ENCODE assay signal across 18 cellular contexts in genomic region chr6:71222676-71223075, GRCh38.
DNase-seq lines count a peak whose midpoint lies in the region; ATAC-seq, FAIRE-seq and TF ChIP-seq lines count a peak whose summit lies in the region.
"Had no signal": no experiment of that assay in that cellular context is flagged by ENCODE, and none has a peak within 500 bp of the region (broad histone marks: within the 10 kb centered on the region; RNA-seq: fewer than 3 reads in every experiment).

No MANE protein-coding gene starts in this region.

- H3K9me2 ChIP-seq in Loucy (replicated peaks; ENCODE audit: low read depth, low read length): no peaks in the 10 kb centered on the region
- H3K9me2 ChIP-seq in PC-3 (replicated peaks; ENCODE audit: low read length): no peaks in the 10 kb centered on the region

- 83 to 88% methylated on average over 4 of the region's 4 CpGs for WGBS in heart right ventricle, 2 donors

- intact Hi-C loops in PC-3 (cut with micrococcal nuclease): no loop called here
- intact Hi-C loops in colonic mucosa (cut with DNase I): no loop called here
- intact Hi-C loops in heart right ventricle (cut with DNase I): no loop called here

- POLR2A ChIA-PET in PC-3 (lab: Charles Lee; ENCODE audit: unreplicated experiment): no interaction called here

- BruUV-seq in PC-3 (replicated peaks; lab: Mats Ljungman, UMichigan): no TSS peak

- TF ChIP-seq CTCF in Loucy (conservative IDR thresholded peaks at IDR 0.05; ENCODE audit: low read length): no peak
- no peak for TF ChIP-seq CTCF in PC-3 (conservative IDR thresholded peaks at IDR 0.05; ENCODE audit: low read depth, low read length)
- no peak for TF ChIP-seq CTCF in bronchial epithelial cell (IDR thresholded peaks at IDR 0.05; ENCODE audit: insufficient read depth, low read length, severe bottlenecking)
- TF ChIP-seq CTCF in colonic mucosa (IDR thresholded peaks at IDR 0.05): no peak
- no peak for TF ChIP-seq CTCF in heart right ventricle (IDR thresholded peaks at IDR 0.05)

- H3K4me3 ChIP-seq in Loucy (ENCODE audit: low read length, poor library complexity, severe bottlenecking): peak overlapping the region; percentile 12
- no peak overlapping the region for H3K4me3 ChIP-seq in PC-3 (ENCODE audit: low read length)
- no peak overlapping the region for H3K4me3 ChIP-seq in bronchial epithelial cell (ENCODE audit: low read depth, low read length)
- H3K4me3 ChIP-seq in colonic mucosa: no peak overlapping the region
- no peak overlapping the region for H3K4me3 ChIP-seq in heart right ventricle

- H3K79me2 ChIP-seq in Loucy (ENCODE audit: insufficient read depth, low read length) (no peaks in the 10 kb centered on the region), PC-3 (ENCODE audit: low read length) (no peaks in the 10 kb centered on the region)

- H3K36me3 ChIP-seq in Loucy (ENCODE audit: insufficient read depth, low read length): no peaks in the 10 kb centered on the region
- H3K36me3 ChIP-seq in PC-3 (ENCODE audit: low read depth, low read length): no peaks in the 10 kb centered on the region
- no peaks in the 10 kb centered on the region for H3K36me3 ChIP-seq in bronchial epithelial cell (ENCODE audit: control insufficient read depth, insufficient read depth, low read length)
- no peaks in the 10 kb centered on the region for H3K36me3 ChIP-seq in colonic mucosa
- H3K36me3 ChIP-seq in heart right ventricle: no peaks in the 10 kb centered on the region
- H3K36me3 ChIP-seq: BE2C had no signal

- H2AFZ ChIP-seq in Loucy (ENCODE audit: low read length) (0 out of 2 replicates have a peak overlapping the region, but pooled peaks have one; percentile 28), PC-3 (ENCODE audit: low read length) (no peak overlapping the region)

- FAIRE-seq in bronchial epithelial cell (lab: Jason Lieb, UNC): no peak
- FAIRE-seq: A204.1, D721Med, H1 had no signal

- DNase-seq in PC-3 (peak; percentile 52), bronchial epithelial cell (ENCODE audit: low read depth) (peak; percentile 12), hepatic stellate cell (ENCODE audit: low spot score) (no peak), colonic mucosa (no peak), heart right ventricle (no peak)
- DNase-seq: ACHN; BE2C; C1 segment of cervical spinal cord; Caco-2; CD4-positive, CD25-positive, alpha-beta regulatory T cell; DMS79 treated with DMSO at 0.1 percent for 48 hours; GF-D8; H9 had no signal

- CTCF ChIA-PET in PC-3 (lab: Charles Lee): no interaction called here

- H3K9ac ChIP-seq in Loucy (ENCODE audit: low read depth, low read length, poor library complexity, severe bottlenecking): no peak overlapping the region
- no peak overlapping the region for H3K9ac ChIP-seq in PC-3 (ENCODE audit: low read length)
- no peak overlapping the region for H3K9ac ChIP-seq in colonic mucosa (ENCODE audit: low read depth in 2 of 2, low read length in 2 of 2)

- H3K27me3 ChIP-seq in Loucy (ENCODE audit: insufficient read depth, low read length, poor library complexity, severe bottlenecking) (no peaks in the 10 kb centered on the region), PC-3 (ENCODE audit: low read length) (no peaks in the 10 kb centered on the region), bronchial epithelial cell (ENCODE audit: control insufficient read depth, insufficient read depth, low read length) (no peaks in the 10 kb centered on the region), colonic mucosa (no peaks in the 10 kb centered on the region), heart right ventricle (no peaks in the 10 kb centered on the region)
- H3K27me3 ChIP-seq: BE2C had no signal

- H3F3A ChIP-seq in Loucy (ENCODE audit: low read depth): 0 out of 2 replicates have a peak, but pooled peaks cover 4% of the 10 kb centered on the region
- no peaks in the 10 kb centered on the region for H3F3A ChIP-seq in PC-3 (ENCODE audit: low read length, unreplicated experiment)

- H3K27ac ChIP-seq in PC-3 (ENCODE audit: low read length) (0 out of 2 replicates have a peak overlapping the region, but pooled peaks have one; percentile 8), colonic mucosa (no peak overlapping the region), heart right ventricle (no peak overlapping the region)

- H3K9me3 ChIP-seq in Loucy (ENCODE audit: insufficient read depth, low read depth, low read length) (no peaks in the 10 kb centered on the region), PC-3 (ENCODE audit: low read length) (no peaks in the 10 kb centered on the region), colonic mucosa (no peaks in the 10 kb centered on the region), heart right ventricle (no peaks in the 10 kb centered on the region)
- H3K9me3 ChIP-seq: BE2C, Caco-2 had no signal

- H3K4me2 ChIP-seq in Loucy (ENCODE audit: low read depth, low read length, poor library complexity, severe bottlenecking) (peak overlapping the region; percentile 19), PC-3 (ENCODE audit: low read length) (peak overlapping the region; percentile 48)

- H3K4me1 ChIP-seq in Loucy (ENCODE audit: insufficient read depth, low read length, poor library complexity, severe bottlenecking) (peaks cover 32% of the 10 kb centered on the region), PC-3 (ENCODE audit: insufficient read depth, low read length) (peaks cover 18% of the 10 kb centered on the region), colonic mucosa (no peaks in the 10 kb centered on the region), heart right ventricle (no peaks in the 10 kb centered on the region)
- H3K4me1 ChIP-seq: BE2C, Caco-2 had no signal

- ATAC-seq in PC-3 (peak; percentile 83), GM21529 (IDR thresholded peaks at IDR 0.05; ENCODE audit: unreplicated experiment) (no peak), heart right ventricle (no peak)

- no peaks in the 10 kb centered on the region for H4K20me1 ChIP-seq in Loucy (ENCODE audit: insufficient read depth, low read length, poor library complexity, severe bottlenecking)
- no peaks in the 10 kb centered on the region for H4K20me1 ChIP-seq in PC-3 (ENCODE audit: low read length)

Comparison
In these comparisons a context has a peak if more than half of its experiments do, and no peak if none do; other contexts are left out.
1. DNase-seq: peak in PC-3 (single experiment) and bronchial epithelial cell (single experiment); none in hepatic stellate cell (single experiment), colonic mucosa (single experiment) and heart right ventricle (0 of 2).